In the genomic region with DNA sequence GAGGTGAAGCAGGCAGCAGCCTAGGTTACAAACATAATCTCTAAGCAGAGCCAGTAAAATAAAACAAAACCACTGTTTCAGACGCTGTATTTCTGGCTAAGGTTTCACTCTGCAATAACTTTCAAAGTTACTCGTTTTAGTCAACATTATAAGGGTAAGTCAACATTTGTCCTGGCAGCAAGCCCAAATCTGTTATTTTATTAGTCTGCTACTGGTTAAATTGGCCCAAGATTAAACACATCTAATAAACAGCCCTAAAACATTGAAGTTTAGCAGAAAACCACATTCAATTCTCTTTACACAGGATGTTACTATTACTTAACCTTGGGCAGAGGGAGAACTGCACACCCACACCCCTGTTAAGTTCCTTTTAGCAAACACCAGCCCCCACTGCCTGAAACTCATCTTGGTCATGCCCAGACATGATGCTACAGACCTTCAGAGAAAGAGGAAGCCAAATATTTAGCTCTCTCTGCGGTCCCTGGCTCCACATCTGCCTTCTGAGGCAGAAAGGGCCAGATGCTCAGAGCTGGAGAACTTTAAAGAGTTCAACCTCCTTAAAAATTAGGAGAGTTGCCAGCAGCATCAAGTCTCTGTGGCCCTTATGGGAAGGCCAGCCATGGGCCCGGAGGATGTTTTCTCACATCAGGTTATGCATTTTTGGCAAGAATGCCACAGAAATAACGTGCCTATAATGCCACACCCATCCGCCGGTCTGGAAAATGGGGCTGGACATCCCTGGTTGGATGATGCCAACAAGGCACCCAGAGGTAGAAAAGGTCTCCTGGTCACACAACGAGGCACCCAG, we compare ENCODE assay signal across 1 cellular context.
TF ChIP-seq lines count a peak whose summit lies in the region.

No MANE protein-coding gene starts in this region.

TF ChIP-seq in GM12878, 131 proteins besides CTCF, POLR2A, EP300 and RAD21 (continued from another document):
- TF ChIP-seq, protein P1, sequence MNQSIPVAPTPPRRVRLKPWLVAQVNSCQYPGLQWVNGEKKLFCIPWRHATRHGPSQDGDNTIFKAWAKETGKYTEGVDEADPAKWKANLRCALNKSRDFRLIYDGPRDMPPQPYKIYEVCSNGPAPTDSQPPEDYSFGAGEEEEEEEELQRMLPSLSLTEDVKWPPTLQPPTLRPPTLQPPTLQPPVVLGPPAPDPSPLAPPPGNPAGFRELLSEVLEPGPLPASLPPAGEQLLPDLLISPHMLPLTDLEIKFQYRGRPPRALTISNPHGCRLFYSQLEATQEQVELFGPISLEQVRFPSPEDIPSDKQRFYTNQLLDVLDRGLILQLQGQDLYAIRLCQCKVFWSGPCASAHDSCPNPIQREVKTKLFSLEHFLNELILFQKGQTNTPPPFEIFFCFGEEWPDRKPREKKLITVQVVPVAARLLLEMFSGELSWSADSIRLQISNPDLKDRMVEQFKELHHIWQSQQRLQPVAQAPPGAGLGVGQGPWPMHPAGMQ (IDR thresholded peaks at IDR 0.05; ENCODE audit: borderline replicate concordance): no peak
